Comparison of ENCODE assay signal across 9 cellular contexts in the genomic region with DNA sequence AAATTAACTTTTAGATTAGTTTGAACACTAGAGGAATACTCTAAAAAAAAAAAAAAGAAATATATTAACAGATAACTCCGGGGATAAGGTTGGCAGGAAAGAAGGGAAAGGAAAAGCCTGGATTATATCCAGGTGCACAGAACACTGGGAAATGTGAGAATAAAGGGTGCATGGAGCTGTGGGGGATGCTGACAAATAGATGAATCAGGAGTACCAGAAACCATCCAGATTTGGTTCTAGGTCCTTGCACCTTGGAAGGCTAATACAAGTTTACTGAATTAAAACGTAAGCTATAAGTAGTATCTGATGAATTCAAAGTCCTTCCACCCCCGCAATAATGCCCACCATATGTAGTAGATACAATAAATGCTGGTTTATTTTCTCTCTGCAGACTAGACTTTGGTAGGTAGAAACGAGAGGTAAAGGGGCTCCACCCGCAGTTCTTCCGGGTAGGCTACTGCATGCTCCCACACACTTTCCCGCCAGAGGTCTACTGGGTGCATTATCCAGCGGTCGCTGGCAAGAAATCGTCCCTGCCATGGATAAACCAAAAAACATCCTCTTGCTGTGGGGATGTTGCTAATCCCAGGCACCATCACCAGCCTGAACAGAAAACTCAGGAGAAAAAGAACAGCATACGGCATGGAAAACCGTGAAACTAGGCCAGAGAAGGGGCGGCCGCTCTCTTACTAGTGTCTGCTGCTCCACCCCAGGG. TPM values are rescaled to one million over a fixed set of nuclear protein-coding genes. Genes with fewer than 3 reads are reported as not detected.
DNase-seq lines count a peak whose midpoint lies in the region; ATAC-seq and TF ChIP-seq lines count a peak whose summit lies in the region.
"Had no signal": no experiment of that assay in that cellular context is flagged by ENCODE, and none has a peak within 500 bp of the region (broad histone marks: within the 10 kb centered on the region; RNA-seq: fewer than 3 reads in every experiment).

No MANE protein-coding gene starts in this region.

- H3K4me3 ChIP-seq in esophagus muscularis mucosa = peak overlapping the region; percentile 84 to 93 (median 90)

- peaks cover 24% of the 10 kb centered on the region for H3K4me1 Mint-ChIP-seq in neural crest cell
- H3K4me1 Mint-ChIP-seq in activated CD8-positive, alpha-beta T cell treated with anti-CD3 and anti-CD28 coated beads, Interleukin-2, amount 10 ng/mL, durations not matched to agents 7 days and 5 days (ENCODE audit: low read depth) = peaks cover 5% of the 10 kb centered on the region

- no peaks in the 10 kb centered on the region for H3K27me3 ChIP-seq in esophagus muscularis mucosa

- peak overlapping the region; percentile 79 for H3K27ac Mint-ChIP-seq in neural crest cell (ENCODE audit: unreplicated experiment)
- H3K27ac Mint-ChIP-seq in activated CD8-positive, alpha-beta T cell treated with anti-CD3 and anti-CD28 coated beads, Interleukin-2, amount 10 ng/mL, durations not matched to agents 7 days and 5 days = no peak overlapping the region

- no peak for TF ChIP-seq EP300 in esophagus muscularis mucosa (IDR thresholded peaks at IDR 0.05)

- no peaks in the 10 kb centered on the region for H3K9me3 Mint-ChIP-seq in neural crest cell
- peaks cover 3% of the 10 kb centered on the region for H3K9me3 Mint-ChIP-seq in activated CD8-positive, alpha-beta T cell treated with anti-CD3 and anti-CD28 coated beads, Interleukin-2, amount 10 ng/mL, durations not matched to agents 7 days and 5 days (ENCODE audit: insufficient read depth)

- H3K9me3 ChIP-seq in esophagus muscularis mucosa = no peaks in the 10 kb centered on the region

- ATAC-seq in activated CD8-positive, alpha-beta T cell treated with anti-CD3 and anti-CD28 coated beads, Interleukin-2, amount 10 ng/mL, durations not matched to agents 7 days and 5 days = no peak
- ATAC-seq in HG03039 (IDR thresholded peaks at IDR 0.05; ENCODE audit: unreplicated experiment) = no peak

- DNase-seq in AG08396 (ENCODE audit: low spot score) (peak; percentile 28), OCI-M1 (lab: John Stamatoyannopoulos, UW) (peak; percentile 60), esophagus muscularis mucosa (ENCODE audit: extremely low spot score) (no peak), neural crest cell (ENCODE audit: low read depth, low spot score) (no peak), ureter (ENCODE audit: low spot score) (no peak)
- DNase-seq in stimulated activated CD4-positive, alpha-beta T cell treated with anti-CD3 and anti-CD28 coated beads, Interleukin-4, amount 100 ng/mL, for 24 hours = no peak
- no peak for DNase-seq in activated CD8-positive, alpha-beta T cell treated with anti-CD3 and anti-CD28 coated beads, Interleukin-2, amount 10 ng/mL, durations not matched to agents 7 days and 5 days

- TF ChIP-seq CTCF in esophagus muscularis mucosa (IDR thresholded peaks at IDR 0.05) = no peak
- no peak for TF ChIP-seq CTCF in neural crest cell (conservative IDR thresholded peaks at IDR 0.05)

- 38% methylated on average over 14 of the region's 14 CpGs for WGBS in esophagus muscularis mucosa

- peaks cover 9 to 36% (median 23%) of the 10 kb centered on the region in 4 donors for H3K4me1 ChIP-seq in esophagus muscularis mucosa

- peaks cover 24% of the 10 kb centered on the region for H3K27me3 Mint-ChIP-seq in neural crest cell (ENCODE audit: low read depth)
- peaks cover 58% of the 10 kb centered on the region for H3K27me3 Mint-ChIP-seq in activated CD8-positive, alpha-beta T cell treated with anti-CD3 and anti-CD28 coated beads, Interleukin-2, amount 10 ng/mL, durations not matched to agents 7 days and 5 days (ENCODE audit: low read depth)

- H3K4me3 Mint-ChIP-seq in neural crest cell = peak overlapping the region; percentile 89
- no peak overlapping the region for H3K4me3 Mint-ChIP-seq in activated CD8-positive, alpha-beta T cell treated with anti-CD3 and anti-CD28 coated beads, Interleukin-2, amount 10 ng/mL, durations not matched to agents 7 days and 5 days

- peak overlapping the region; percentile 87 to 95 (median 92) for H3K27ac ChIP-seq in esophagus muscularis mucosa (replicated peaks in 1 of 4)
- H3K27ac ChIP-seq: HL-60 had no signal

- intact Hi-C loops in esophagus muscularis mucosa (cut with DNase I) = loop anchor here (5.0 kb wide), 1 partner anchor 66 kb away; the partner anchor contains the start of gene PPP3R1

- TF ChIP-seq POLR2A in esophagus muscularis mucosa (IDR thresholded peaks at IDR 0.05; ENCODE audit: low read depth) = no peak

- H3K36me3 ChIP-seq in esophagus muscularis mucosa = peaks cover 0 to 24% (median 12%) of the 10 kb centered on the region in 4 donors

- POLR2A ChIA-PET in activated CD8-positive, alpha-beta T cell treated with anti-CD3 and anti-CD28 coated beads, Interleukin-2, amount 10 ng/mL, durations not matched to agents 7 days and 5 days (lab: Charles Lee) = no interaction called here

- CTCF ChIA-PET in activated CD8-positive, alpha-beta T cell treated with anti-CD3 and anti-CD28 coated beads, Interleukin-2, amount 10 ng/mL, durations not matched to agents 7 days and 5 days (lab: Charles Lee) = no interaction called here

- H3K36me3 Mint-ChIP-seq in neural crest cell (ENCODE audit: low read depth) = peaks cover 22% of the 10 kb centered on the region
- no peaks in the 10 kb centered on the region for H3K36me3 Mint-ChIP-seq in activated CD8-positive, alpha-beta T cell treated with anti-CD3 and anti-CD28 coated beads, Interleukin-2, amount 10 ng/mL, durations not matched to agents 7 days and 5 days (ENCODE audit: low read depth)

RNA-seq across cellular contexts. Expression of gene CNRIP1, which starts 1.6 kb away (rescaled TPM):
- total RNA-seq in esophagus muscularis mucosa (10 to 100 TPM; 23.5 to 44.4 (median 29.8) TPM), neural crest cell (36.6 and 37.3 TPM in 2 replicates), ureter (16.2 TPM)
- not detected for total RNA-seq in activated CD8-positive, alpha-beta T cell treated with anti-CD3 and anti-CD28 coated beads, Interleukin-2, amount 10 ng/mL, durations not matched to agents 7 days and 5 days

RNA-seq across cellular contexts. Expression of gene PLEK, which starts 47.0 kb away (rescaled TPM):
- total RNA-seq in esophagus muscularis mucosa (10 to 100 TPM in 1 of 4 donors, 1 to 10 TPM in 3; 3.1 to 23.4 (median 6.0) TPM), neural crest cell (not detected in 2 replicates), ureter (3.7 TPM)
- total RNA-seq in activated CD8-positive, alpha-beta T cell treated with anti-CD3 and anti-CD28 coated beads, Interleukin-2, amount 10 ng/mL, durations not matched to agents 7 days and 5 days = 1 to 10 TPM; 4.5 to 4.7 TPM

Comparison
In these comparisons a context has a peak if more than half of its experiments do, and no peak if none do; other contexts are left out.
1. DNase-seq: peak in AG08396 (single experiment) and OCI-M1 (single experiment); none in esophagus muscularis mucosa (single experiment), neural crest cell (single experiment), stimulated activated CD4-positive, alpha-beta T cell treated with anti-CD3 and anti-CD28 coated beads, Interleukin-4, amount 100 ng/mL, for 24 hours (single experiment), ureter (single experiment) and activated CD8-positive, alpha-beta T cell treated with anti-CD3 and anti-CD28 coated beads, Interleukin-2, amount 10 ng/mL, durations not matched to agents 7 days and 5 days (single experiment).
2. RNA of gene CNRIP1, which starts 1.6 kb away (total RNA-seq): 36.6 to 37.3 TPM in neural crest cell, 23.5 to 44.4 TPM in esophagus muscularis mucosa and 16.2 TPM in ureter (single experiment); not detected in activated CD8-positive, alpha-beta T cell treated with anti-CD3 and anti-CD28 coated beads, Interleukin-2, amount 10 ng/mL, durations not matched to agents 7 days and 5 days; every median in the first group is over 10 times any median in the second.